ENCODE assay signal across 8 cellular contexts in genomic region chrX:1248381-1249061, GRCh38. TPM values are rescaled to one million over a fixed set of nuclear protein-coding genes. Genes with fewer than 3 reads are reported as not detected.
DNase-seq lines count a peak whose midpoint lies in the region; ATAC-seq and TF ChIP-seq lines count a peak whose summit lies in the region.

No MANE protein-coding gene starts in this region.

- H3K9me3 ChIP-seq in Panc1 (ENCODE audit: control insufficient read depth, insufficient read depth, low read depth, low read length) (no peaks in the 10 kb centered on the region), iPS DF 6.9 (ENCODE audit: control insufficient read depth, insufficient read depth, low read length) (no peaks in the 10 kb centered on the region), MG63 (0 out of 2 replicates have a peak, but pooled peaks cover 2% of the 10 kb centered on the region)

- CTCF ChIA-PET in Panc1 (lab: Charles Lee), result no interaction called here

- H3K27me3 Mint-ChIP-seq in stimulated activated naive B cell treated with anti-CD40 and anti-IgM and Interleukin-4, amounts not matched to agents 10 μg/mL and 1 μg/mL and 100 μg/mL, for 72 hours, result peaks cover 0 to 7% of the 10 kb centered on the region in 2 donors

- peaks cover 21 to 34% of the 10 kb centered on the region in 2 donors for H3K4me1 Mint-ChIP-seq in stimulated activated naive B cell treated with anti-CD40 and anti-IgM and Interleukin-4, amounts not matched to agents 10 μg/mL and 1 μg/mL and 100 μg/mL, for 72 hours

- BruUV-seq in Panc1 (replicated peaks; lab: Mats Ljungman, UMichigan), result no TSS peak

- H3K27ac Mint-ChIP-seq in stimulated activated naive B cell treated with anti-CD40 and anti-IgM and Interleukin-4, amounts not matched to agents 10 μg/mL and 1 μg/mL and 100 μg/mL, for 72 hours, result no peak overlapping the region

- H3K4me3 ChIP-seq in Panc1 (ENCODE audit: low read depth in 2 of 2, low read length in 2 of 2) (peak overlapping the region in 1 of 2 experiments; percentile 27; a peak in 2 of 4 replicates), iPS DF 6.9 (ENCODE audit: low read length) (peak overlapping the region; percentile 24; the same call in 1 of the 2 replicates), MG63 (no peak overlapping the region)

- peak overlapping the region; percentile 40 to 53 for H3K4me3 Mint-ChIP-seq in stimulated activated naive B cell treated with anti-CD40 and anti-IgM and Interleukin-4, amounts not matched to agents 10 μg/mL and 1 μg/mL and 100 μg/mL, for 72 hours

- in situ Hi-C loops in Panc1 (cut with HindIII; ENCODE audit: low pct_unique_long_range_greater_than_20kb, low sequenced_read_pairs), result no loop called here

- H3K27me3 ChIP-seq in Panc1 (ENCODE audit: control insufficient read depth, insufficient read depth, low read length) (no peaks in the 10 kb centered on the region), iPS DF 6.9 (ENCODE audit: control insufficient read depth, insufficient read depth, low read length) (no peaks in the 10 kb centered on the region), MG63 (no peaks in the 10 kb centered on the region)

- POLR2A ChIA-PET in Panc1 (lab: Charles Lee), result no interaction called here

- no peaks in the 10 kb centered on the region for H3K4me1 ChIP-seq in Panc1 (ENCODE audit: control insufficient read depth, insufficient read depth, low read length)
- H3K4me1 ChIP-seq in iPS DF 6.9 (ENCODE audit: control insufficient read depth, insufficient read depth, low read length), result peaks cover 2% of the 10 kb centered on the region; the same call in 1 of the 2 replicates

- TF ChIP-seq CTCF in Panc1 (IDR thresholded peaks at IDR 0.05), result no peak

- no peaks in the 10 kb centered on the region for H3K36me3 Mint-ChIP-seq in stimulated activated naive B cell treated with anti-CD40 and anti-IgM and Interleukin-4, amounts not matched to agents 10 μg/mL and 1 μg/mL and 100 μg/mL, for 72 hours

- H3K9me3 Mint-ChIP-seq in stimulated activated naive B cell treated with anti-CD40 and anti-IgM and Interleukin-4, amounts not matched to agents 10 μg/mL and 1 μg/mL and 100 μg/mL, for 72 hours, result no peaks in the 10 kb centered on the region

- H3K36me3 ChIP-seq in Panc1 (ENCODE audit: control insufficient read depth, insufficient read depth, low read length), result no peaks in the 10 kb centered on the region
- no peaks in the 10 kb centered on the region for H3K36me3 ChIP-seq in iPS DF 6.9 (ENCODE audit: control insufficient read depth, insufficient read depth, low read length)
- H3K36me3 ChIP-seq in MG63, result no peaks in the 10 kb centered on the region

- intact Hi-C loops in Panc1 (cut with micrococcal nuclease; ENCODE audit: unreplicated experiment), result no loop called here

- H3K27ac ChIP-seq in Panc1 (ENCODE audit: low read length) (peak overlapping the region; percentile 29; the same call in 1 of the 2 replicates), iPS DF 6.9 (ENCODE audit: low read length) (peak overlapping the region; percentile 46)

- peak; percentile 30 for DNase-seq in NCI-H82 (lab: John Stamatoyannopoulos, UW)
- DNase-seq in NCI-H82 treated with DMSO at 0.1 percent for 48 hours (lab: John Stamatoyannopoulos, UW; ENCODE audit: unreplicated experiment), result no peak
- no peak for DNase-seq in Panc1 (ENCODE audit: low read depth, low spot score)
- DNase-seq in iPS DF 6.9 (ENCODE audit: low read depth, low spot score), result no peak
- DNase-seq in stimulated activated naive B cell treated with anti-CD40 and anti-IgM and Interleukin-4, amounts not matched to agents 10 μg/mL and 1 μg/mL and 100 μg/mL, for 72 hours, result peak; percentile 31
- DNase-seq in MG63, result no peak
- DNase-seq in NCI-H524 treated with DMSO at 0.1 percent for 48 hours (lab: John Stamatoyannopoulos, UW), result no peak
- no peak for DNase-seq in Ammon's horn (ENCODE audit: low spot score)

- WGBS in iPS DF 6.9 (ENCODE audit: insufficient coverage, insufficient read length), result no CpG with 5 or more reads among the region's 34 CpGs

- ATAC-seq in Panc1, result peak; percentile 47; the same call in 1 of the 2 replicates
- peak; percentile 55 to 68 for ATAC-seq in stimulated activated naive B cell treated with anti-CD40 and anti-IgM and Interleukin-4, amounts not matched to agents 10 μg/mL and 1 μg/mL and 100 μg/mL, for 72 hours (replicated peaks)

RNA-seq across cellular contexts. Expression of gene CSF2RA, which starts 20.1 kb away (rescaled TPM):
- 0.33 TPM for total RNA-seq in Panc1 (2021; ENCODE audit: unreplicated experiment)
- polyA plus RNA-seq in Panc1 (2012; ENCODE audit: insufficient read length), result not detected
- total RNA-seq in MG63 (2014; rRNA removed; shearing (Covaris generic); ENCODE audit: low replicate concordance), result 0.79 TPM in 1 of 2 replicates, not detected in the other

RNA-seq across cellular contexts. Expression of gene CRLF2, which starts 36.1 kb away (rescaled TPM):
- total RNA-seq in Panc1 (2021; ENCODE audit: unreplicated experiment), result 0.67 TPM
- polyA plus RNA-seq in Panc1 (2012; ENCODE audit: insufficient read length), result 0.27 TPM
- total RNA-seq in MG63 (2014; rRNA removed; shearing (Covaris generic); ENCODE audit: low replicate concordance), result 0.59 and 1.7 TPM in 2 replicates

Comparison
In these comparisons a context has a peak if more than half of its experiments do, and no peak if none do; other contexts are left out.
1. DNase-seq: peak in NCI-H82 (single experiment) and stimulated activated naive B cell treated with anti-CD40 and anti-IgM and Interleukin-4, amounts not matched to agents 10 μg/mL and 1 μg/mL and 100 μg/mL, for 72 hours (single experiment); none in NCI-H82 treated with DMSO at 0.1 percent for 48 hours (single experiment), Panc1 (single experiment), iPS DF 6.9 (single experiment), MG63 (single experiment), NCI-H524 treated with DMSO at 0.1 percent for 48 hours (single experiment) and Ammon's horn (single experiment).